1 cellular context compared by ENCODE assay signal in the genomic region with DNA sequence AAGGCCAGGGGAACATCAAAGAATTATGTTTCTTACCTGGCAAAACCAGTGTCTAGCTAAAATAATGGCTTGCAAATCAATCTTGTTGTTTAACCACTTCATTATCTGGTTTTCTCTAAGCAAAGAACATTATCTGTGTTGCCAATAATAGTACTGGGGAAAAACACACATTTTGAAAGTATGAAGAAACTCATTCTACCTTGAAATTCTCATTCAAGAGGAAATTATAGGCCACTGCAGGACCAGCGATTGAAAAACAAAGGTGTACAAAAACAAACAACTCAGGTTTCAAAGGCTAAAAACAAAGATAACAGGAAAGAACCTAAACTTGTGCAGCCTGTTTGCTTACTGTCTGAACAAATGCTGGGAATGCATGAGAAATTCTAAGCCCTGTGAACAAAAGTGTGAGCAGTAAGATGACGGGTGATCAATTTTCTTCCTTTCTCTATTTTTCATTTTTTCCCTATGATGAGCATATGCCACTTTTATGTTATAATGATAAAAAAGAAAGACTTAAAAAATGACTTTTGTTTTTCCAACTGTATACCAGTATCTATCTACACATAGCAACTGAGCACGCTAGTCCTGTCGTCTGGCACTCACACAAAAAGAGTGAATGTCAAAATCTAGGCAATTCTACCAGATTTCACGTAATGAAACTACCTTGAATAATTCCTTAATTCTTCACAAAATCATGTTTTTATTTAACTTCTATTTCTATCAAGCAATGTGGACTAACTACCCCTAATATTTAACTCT.
TF ChIP-seq lines count a peak whose summit lies in the region.

No MANE protein-coding gene starts in this region.

TF ChIP-seq in liver, 16 proteins besides CTCF, POLR2A, EP300 and RAD21:
- peak; percentile 29 to 37 for TF ChIP-seq RXRA (IDR thresholded peaks at IDR 0.05)
- peak in 1 of 2 donors; percentile 30 for TF ChIP-seq JUND (IDR thresholded peaks at IDR 0.05)
- no peak for TF ChIP-seq EGR1 (IDR thresholded peaks at IDR 0.05; ENCODE audit: low read depth in 2 of 2)
- no peak for TF ChIP-seq HNF4G (IDR thresholded peaks at IDR 0.05)
- TF ChIP-seq, protein P1, sequence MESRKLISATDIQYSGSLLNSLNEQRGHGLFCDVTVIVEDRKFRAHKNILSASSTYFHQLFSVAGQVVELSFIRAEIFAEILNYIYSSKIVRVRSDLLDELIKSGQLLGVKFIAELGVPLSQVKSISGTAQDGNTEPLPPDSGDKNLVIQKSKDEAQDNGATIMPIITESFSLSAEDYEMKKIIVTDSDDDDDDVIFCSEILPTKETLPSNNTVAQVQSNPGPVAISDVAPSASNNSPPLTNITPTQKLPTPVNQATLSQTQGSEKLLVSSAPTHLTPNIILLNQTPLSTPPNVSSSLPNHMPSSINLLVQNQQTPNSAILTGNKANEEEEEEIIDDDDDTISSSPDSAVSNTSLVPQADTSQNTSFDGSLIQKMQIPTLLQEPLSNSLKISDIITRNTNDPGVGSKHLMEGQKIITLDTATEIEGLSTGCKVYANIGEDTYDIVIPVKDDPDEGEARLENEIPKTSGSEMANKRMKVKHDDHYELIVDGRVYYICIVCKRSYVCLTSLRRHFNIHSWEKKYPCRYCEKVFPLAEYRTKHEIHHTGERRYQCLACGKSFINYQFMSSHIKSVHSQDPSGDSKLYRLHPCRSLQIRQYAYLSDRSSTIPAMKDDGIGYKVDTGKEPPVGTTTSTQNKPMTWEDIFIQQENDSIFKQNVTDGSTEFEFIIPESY (IDR thresholded peaks at IDR 0.05) = no peak
- peak; percentile 45 to 58 for TF ChIP-seq HNF4A (conservative IDR thresholded peaks at IDR 0.05)
- no peak for TF ChIP-seq FOXA2 (IDR thresholded peaks at IDR 0.05)
- TF ChIP-seq SP1 (IDR thresholded peaks at IDR 0.05) = peak; percentile 36
- TF ChIP-seq YY1 (IDR thresholded peaks at IDR 0.05) = peak; percentile 7
- TF ChIP-seq, protein P2, sequence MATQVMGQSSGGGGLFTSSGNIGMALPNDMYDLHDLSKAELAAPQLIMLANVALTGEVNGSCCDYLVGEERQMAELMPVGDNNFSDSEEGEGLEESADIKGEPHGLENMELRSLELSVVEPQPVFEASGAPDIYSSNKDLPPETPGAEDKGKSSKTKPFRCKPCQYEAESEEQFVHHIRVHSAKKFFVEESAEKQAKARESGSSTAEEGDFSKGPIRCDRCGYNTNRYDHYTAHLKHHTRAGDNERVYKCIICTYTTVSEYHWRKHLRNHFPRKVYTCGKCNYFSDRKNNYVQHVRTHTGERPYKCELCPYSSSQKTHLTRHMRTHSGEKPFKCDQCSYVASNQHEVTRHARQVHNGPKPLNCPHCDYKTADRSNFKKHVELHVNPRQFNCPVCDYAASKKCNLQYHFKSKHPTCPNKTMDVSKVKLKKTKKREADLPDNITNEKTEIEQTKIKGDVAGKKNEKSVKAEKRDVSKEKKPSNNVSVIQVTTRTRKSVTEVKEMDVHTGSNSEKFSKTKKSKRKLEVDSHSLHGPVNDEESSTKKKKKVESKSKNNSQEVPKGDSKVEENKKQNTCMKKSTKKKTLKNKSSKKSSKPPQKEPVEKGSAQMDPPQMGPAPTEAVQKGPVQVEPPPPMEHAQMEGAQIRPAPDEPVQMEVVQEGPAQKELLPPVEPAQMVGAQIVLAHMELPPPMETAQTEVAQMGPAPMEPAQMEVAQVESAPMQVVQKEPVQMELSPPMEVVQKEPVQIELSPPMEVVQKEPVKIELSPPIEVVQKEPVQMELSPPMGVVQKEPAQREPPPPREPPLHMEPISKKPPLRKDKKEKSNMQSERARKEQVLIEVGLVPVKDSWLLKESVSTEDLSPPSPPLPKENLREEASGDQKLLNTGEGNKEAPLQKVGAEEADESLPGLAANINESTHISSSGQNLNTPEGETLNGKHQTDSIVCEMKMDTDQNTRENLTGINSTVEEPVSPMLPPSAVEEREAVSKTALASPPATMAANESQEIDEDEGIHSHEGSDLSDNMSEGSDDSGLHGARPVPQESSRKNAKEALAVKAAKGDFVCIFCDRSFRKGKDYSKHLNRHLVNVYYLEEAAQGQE (IDR thresholded peaks at IDR 0.05) = no peak
- TF ChIP-seq GABPA (IDR thresholded peaks at IDR 0.05 in 1 of 2, conservative IDR thresholded peaks at IDR 0.05 in 1 of 2) = no peak
- TF ChIP-seq, protein P3, sequence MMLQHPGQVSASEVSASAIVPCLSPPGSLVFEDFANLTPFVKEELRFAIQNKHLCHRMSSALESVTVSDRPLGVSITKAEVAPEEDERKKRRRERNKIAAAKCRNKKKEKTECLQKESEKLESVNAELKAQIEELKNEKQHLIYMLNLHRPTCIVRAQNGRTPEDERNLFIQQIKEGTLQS (IDR thresholded peaks at IDR 0.05) = no peak
- no peak for TF ChIP-seq TAF1 (conservative IDR thresholded peaks at IDR 0.05)
